In genomic region chr10:58347967-58348366, GRCh38 we compare ENCODE assay signal across 22 cellular contexts.
"Had no signal": no experiment of that assay in that cellular context is flagged by ENCODE, and none has a peak within 500 bp of the region (broad histone marks: within the 10 kb centered on the region; RNA-seq: fewer than 3 reads in every experiment).

No MANE protein-coding gene starts in this region.

- H3K27me3 Mint-ChIP-seq: activated naive CD8-positive, alpha-beta T cell treated with anti-CD3 and anti-CD28 coated beads, Interleukin-2, amount 10 ng/mL, durations not matched to agents 7 days and 5 days; activated T-cell treated with anti-CD3 and anti-CD28 coated beads, Interleukin-2, amount 50 U/mL, for 24 hours; effector memory CD8-positive, alpha-beta T cell; stimulated activated naive CD8-positive, alpha-beta T cell treated with anti-CD3 and anti-CD28 coated beads, Interleukin-15, amount 100 ng/mL, for 72 hours had no signal

- H3K9me3 Mint-ChIP-seq: activated naive CD8-positive, alpha-beta T cell treated with anti-CD3 and anti-CD28 coated beads, Interleukin-2, amount 10 ng/mL, durations not matched to agents 7 days and 5 days; activated T-cell treated with anti-CD3 and anti-CD28 coated beads, Interleukin-2, amount 50 U/mL, for 24 hours; activated T-helper 2 cell treated with anti-CD3 and anti-CD28 coated beads, Interferon-gamma antibody, Interleukin-2, Interleukin-4, amounts not matched to agents 10 μg/mL and 5 μg/mL and 100 μg/mL, durations not matched to agents 14 hours and 24 hours and 36 hours; effector memory CD8-positive, alpha-beta T cell; stimulated activated naive CD8-positive, alpha-beta T cell treated with anti-CD3 and anti-CD28 coated beads, Interleukin-15, amount 100 ng/mL, for 72 hours; T-helper 2 cell treated with Interferon-gamma antibody and Interleukin-4, amounts not matched to agents 5 μg/mL and 100 μg/mL, for 36 hours had no signal

- H3K4me3 ChIP-seq: cardiac muscle cell, lower lobe of right lung, prostate gland, skin epidermis, suprapubic skin, vagina had no signal

- H3K36me3 ChIP-seq: cardiac muscle cell, lower lobe of right lung, prostate gland, suprapubic skin, vagina had no signal

- ATAC-seq: activated CD8-positive, alpha-beta T cell treated with anti-CD3 and anti-CD28 coated beads, Interleukin-2, amount 10 ng/mL, durations not matched to agents 7 days and 5 days; effector memory CD8-positive, alpha-beta T cell; left colon; lower lobe of right lung; right cardiac atrium; stimulated activated naive CD8-positive, alpha-beta T cell treated with anti-CD3 and anti-CD28 coated beads, Interleukin-15, amount 100 ng/mL, for 72 hours had no signal

- H3K4me1 ChIP-seq: prostate gland, suprapubic skin had no signal

- H3K4me3 Mint-ChIP-seq: activated CD8-positive, alpha-beta T cell treated with anti-CD3 and anti-CD28 coated beads, Interleukin-2, amount 10 ng/mL, durations not matched to agents 7 days and 5 days; activated naive CD8-positive, alpha-beta T cell treated with anti-CD3 and anti-CD28 coated beads, Interleukin-2, amount 10 ng/mL, durations not matched to agents 7 days and 5 days; activated T-cell treated with anti-CD3 and anti-CD28 coated beads, Interleukin-2, amount 50 U/mL, for 24 hours; effector memory CD8-positive, alpha-beta T cell; stimulated activated naive CD8-positive, alpha-beta T cell treated with anti-CD3 and anti-CD28 coated beads, Interleukin-15, amount 100 ng/mL, for 72 hours; T-helper 2 cell treated with Interferon-gamma antibody and Interleukin-4, amounts not matched to agents 5 μg/mL and 100 μg/mL, for 36 hours had no signal

- H3K9me3 ChIP-seq: lower lobe of right lung, prostate gland, suprapubic skin, vagina had no signal

- H3K27ac Mint-ChIP-seq: activated CD8-positive, alpha-beta T cell treated with anti-CD3 and anti-CD28 coated beads, Interleukin-2, amount 10 ng/mL, durations not matched to agents 7 days and 5 days; activated naive CD8-positive, alpha-beta T cell treated with anti-CD3 and anti-CD28 coated beads, Interleukin-2, amount 10 ng/mL, durations not matched to agents 7 days and 5 days; activated T-cell treated with anti-CD3 and anti-CD28 coated beads, Interleukin-2, amount 50 U/mL, for 24 hours; activated T-helper 2 cell treated with anti-CD3 and anti-CD28 coated beads, Interferon-gamma antibody, Interleukin-2, Interleukin-4, amounts not matched to agents 10 μg/mL and 5 μg/mL and 100 μg/mL, durations not matched to agents 14 hours and 24 hours and 36 hours; effector memory CD8-positive, alpha-beta T cell; stimulated activated naive CD8-positive, alpha-beta T cell treated with anti-CD3 and anti-CD28 coated beads, Interleukin-15, amount 100 ng/mL, for 72 hours; T-helper 2 cell treated with Interferon-gamma antibody and Interleukin-4, amounts not matched to agents 5 μg/mL and 100 μg/mL, for 36 hours had no signal

- DNase-seq: activated CD4-positive, alpha-beta T cell treated with anti-CD3 and anti-CD28 coated beads for 48 hours; activated CD4-positive, CD25-positive, alpha-beta regulatory T cell; activated CD8-positive, alpha-beta T cell treated with anti-CD3 and anti-CD28 coated beads, Interleukin-2, amount 10 ng/mL, durations not matched to agents 7 days and 5 days; activated naive CD4-positive, alpha-beta T cell treated with Interleukin-2 at 50 U/mL for 16 hours; activated naive CD8-positive, alpha-beta T cell treated with anti-CD3 and anti-CD28 coated beads, Interleukin-2, amount 10 ng/mL, durations not matched to agents 7 days and 5 days; activated T-cell treated with anti-CD3 and anti-CD28 coated beads, Interleukin-2, amount 50 U/mL, for 24 hours; amygdala; effector memory CD8-positive, alpha-beta T cell; hypothalamus; islet precursor cell; left colon; lower lobe of right lung; right cardiac atrium; stimulated activated naive CD8-positive, alpha-beta T cell treated with anti-CD3 and anti-CD28 coated beads, Interleukin-15, amount 100 ng/mL, for 72 hours; trophoblast cell had no signal

- H3K27me3 ChIP-seq: cardiac muscle cell, suprapubic skin, vagina had no signal

- H3K27ac ChIP-seq: cardiac muscle cell, lower lobe of right lung, prostate gland, skin epidermis, suprapubic skin, vagina had no signal
